In the genomic region with DNA sequence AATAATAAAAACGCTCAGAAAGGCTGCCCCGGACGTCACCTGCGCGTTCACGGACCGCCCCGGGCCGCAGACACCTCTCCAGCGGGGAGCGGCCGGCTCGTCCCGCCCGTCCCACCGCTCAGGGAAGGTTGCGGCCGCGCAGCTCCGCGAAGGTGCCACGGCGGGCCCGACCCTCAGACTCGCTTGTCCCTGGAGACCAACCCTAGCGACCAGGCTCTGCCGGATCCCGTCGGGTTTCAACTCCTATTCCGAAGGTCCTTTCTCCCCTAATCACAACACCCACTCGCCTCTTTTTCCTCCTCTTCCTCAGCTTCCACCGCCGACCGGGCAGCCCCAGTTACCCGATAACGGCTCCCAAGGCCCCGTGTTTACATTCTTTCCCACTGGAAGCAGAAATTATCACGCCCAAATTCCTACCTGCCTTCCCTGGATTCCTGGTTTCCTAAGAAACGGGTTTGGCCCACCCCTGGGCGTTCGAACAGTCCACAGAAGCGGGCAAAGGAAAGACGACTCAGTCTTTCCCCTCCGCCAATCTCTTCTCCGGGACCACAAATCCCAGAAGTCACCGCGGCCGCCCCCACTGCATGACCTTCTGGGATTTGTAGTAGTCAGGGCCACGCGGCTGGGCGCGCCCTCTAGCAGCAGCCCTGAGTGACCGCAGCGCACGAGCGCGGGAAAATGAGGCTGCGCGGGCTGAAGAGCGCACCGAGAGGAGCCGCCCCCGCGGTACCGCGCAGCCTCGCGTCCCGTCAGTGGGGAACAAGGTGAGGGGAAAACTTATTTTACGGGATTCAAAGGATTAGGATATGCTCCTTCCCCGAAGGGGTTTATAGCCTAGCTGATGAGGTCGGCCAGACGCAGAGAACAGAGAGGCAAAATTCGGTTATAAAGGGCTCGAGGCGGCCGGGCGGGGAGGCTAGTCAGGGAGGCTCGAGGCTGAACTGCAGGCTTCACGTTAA, we compare ENCODE assay signal across 8 cellular contexts. TPM values are rescaled to one million over a fixed set of nuclear protein-coding genes. Genes with fewer than 3 reads are reported as not detected.
DNase-seq lines count a peak whose midpoint lies in the region; ATAC-seq and FAIRE-seq lines count a peak whose summit lies in the region.

A gene with protein sequence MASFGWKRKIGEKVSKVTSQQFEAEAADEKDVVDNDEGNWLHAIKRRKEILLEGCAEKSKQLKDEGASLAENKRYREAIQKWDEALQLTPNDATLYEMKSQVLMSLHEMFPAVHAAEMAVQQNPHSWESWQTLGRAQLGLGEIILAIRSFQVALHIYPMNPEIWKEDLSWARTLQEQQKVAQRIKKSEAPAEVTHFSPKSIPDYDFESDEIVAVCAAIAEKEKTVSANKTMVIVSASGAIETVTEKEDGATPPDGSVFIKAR (minus strand): TSS at position 555 of the 959 bp plus-strand sequence. CDS start 8,943 bp downstream, outside the sequence.

- H3K9ac ChIP-seq in HUES48 (ENCODE audit: low read depth, low read length) (peak within 1 kb of the TSS; percentile 72), NT2/D1 (ENCODE audit: insufficient read length, low read depth) (peak within 1 kb of the TSS; percentile 86)

- H3K4me3 ChIP-seq in HUES48 (ENCODE audit: low read depth, low read length) (peak within 1 kb of the TSS; percentile 89), NT2/D1 (ENCODE audit: insufficient read length, low read depth) (peak within 1 kb of the TSS; percentile 82), mesodermal cell (ENCODE audit: extremely low read depth, insufficient read depth, low read length, poor library complexity, severe bottlenecking) (peak within 1 kb of the TSS; percentile 93)

- H3K27me3 ChIP-seq in HUES48 (ENCODE audit: control insufficient read depth, insufficient read depth, low read length): no peaks in the 10 kb centered on the region
- H3K27me3 ChIP-seq in NT2/D1 (ENCODE audit: insufficient read depth, insufficient read length): no peaks in the 10 kb centered on the region

- peak; percentile 83 for ATAC-seq in GM21390 (IDR thresholded peaks at IDR 0.05; ENCODE audit: unreplicated experiment)

- DNase-seq in D341Med (ENCODE audit: low spot score) (peak; percentile 94), NT2/D1 (ENCODE audit: low read depth, low spot score) (peak; percentile 86)
- peak; percentile 88 for DNase-seq in activated CD8-positive, alpha-beta memory T cell treated with anti-CD3 and anti-CD28 coated beads, Interleukin-2, amount 50 U/mL, for 1 hour (ENCODE audit: extremely low read depth)
- peak; percentile 85 to 94 for DNase-seq in stimulated activated CD8-positive, alpha-beta memory T cell treated with anti-CD3 and anti-CD28 coated beads, Interleukin-15, amount 100 ng/mL, for 4 hours (ENCODE audit: low read depth in 2 of 2)

- H3K4me1 ChIP-seq in HUES48 (ENCODE audit: control insufficient read depth, insufficient read depth, low read length): peaks cover 9% of the 10 kb centered on the region; the same call in 1 of the 2 replicates
- no peaks in the 10 kb centered on the region for H3K4me1 ChIP-seq in NT2/D1 (ENCODE audit: insufficient read depth, insufficient read length)
- no peaks in the 10 kb centered on the region for H3K4me1 ChIP-seq in mesodermal cell (ENCODE audit: control insufficient read depth, insufficient read depth, low read length, poor library complexity, severe bottlenecking)

- no peaks in the 10 kb centered on the region for H3K9me3 ChIP-seq in HUES48 (ENCODE audit: control insufficient read depth, insufficient read depth, low read length)
- no peaks in the 10 kb centered on the region for H3K9me3 ChIP-seq in NT2/D1 (ENCODE audit: insufficient read depth, low read length)
- H3K9me3 ChIP-seq in mesodermal cell (ENCODE audit: control insufficient read depth, low read length): peaks cover 7% of the 10 kb centered on the region

- WGBS in mesodermal cell (ENCODE audit: insufficient coverage in 2 of 2), 2 experiments: 11% methylated on average over 71 of the region's 80 CpGs

- H3K27ac ChIP-seq in HUES48 (ENCODE audit: low read depth, low read length) (peak within 1 kb of the TSS; percentile 76), mesodermal cell (ENCODE audit: low read depth, low read length, severe bottlenecking) (peak within 1 kb of the TSS; percentile 96)

- peaks cover 5% of the 10 kb centered on the region; the same call in 1 of the 2 replicates for H3K36me3 ChIP-seq in HUES48 (ENCODE audit: control insufficient read depth, insufficient read depth, low read length)
- no peaks in the 10 kb centered on the region for H3K36me3 ChIP-seq in NT2/D1 (ENCODE audit: insufficient read depth, insufficient read length, low read length)
- H3K36me3 ChIP-seq in mesodermal cell (ENCODE audit: control insufficient read depth, insufficient read depth, low read length): peaks cover 32% of the 10 kb centered on the region

- peak; percentile 73 for FAIRE-seq in endometrium (lab: Jason Lieb, UNC)

RNA-seq across cellular contexts. Expression of the gene that starts here (rescaled TPM):
- 17.2 TPM for polyA plus RNA-seq in mesodermal cell (2013, experiment 1 of 2)
- 20.0 TPM for polyA plus RNA-seq in mesodermal cell (2013, experiment 2 of 2)

Comparison
In these comparisons a context has a peak if more than half of its experiments do, and no peak if none do; other contexts are left out.
1. Peak in every context shown above with its lines: DNase-seq, ATAC-seq, H3K4me3 ChIP-seq and H3K27ac ChIP-seq.